ENCODE assay signal across 1 cellular context in the genomic region with DNA sequence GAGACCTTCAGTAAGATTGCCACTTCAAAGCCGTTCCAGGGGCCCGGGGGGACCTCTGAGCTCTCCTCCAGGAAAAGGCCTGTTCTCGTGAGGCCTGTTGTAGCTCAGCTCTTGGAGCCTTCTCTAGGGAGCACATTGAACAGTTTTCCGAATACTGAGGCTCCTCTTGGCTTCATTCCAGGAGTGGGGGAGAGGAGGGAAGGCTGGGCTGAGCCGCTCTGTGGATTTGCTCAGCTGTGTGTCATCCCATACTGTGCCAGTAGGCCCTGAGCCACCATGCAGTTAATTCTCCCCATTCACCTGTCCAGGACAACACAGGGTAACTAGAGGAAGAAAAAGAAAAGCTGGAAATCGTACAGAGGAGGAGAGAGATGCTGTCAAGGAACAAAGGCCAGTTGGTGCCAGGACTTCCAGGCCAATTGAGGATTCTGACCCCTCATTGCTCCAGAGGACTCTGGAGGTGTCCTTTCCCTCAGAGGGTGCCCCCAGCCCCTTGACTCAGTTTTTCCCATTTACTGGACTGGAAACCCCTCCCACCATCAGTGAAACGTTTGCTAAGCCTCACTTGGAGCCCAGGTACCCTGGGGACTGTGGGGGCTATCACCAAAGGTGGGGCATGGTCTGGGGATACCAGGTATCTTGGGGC.
TF ChIP-seq lines count a peak whose summit lies in the region.

No MANE protein-coding gene starts in this region.

TF ChIP-seq in HepG2, 621 proteins besides CTCF, POLR2A, EP300 and RAD21 (continued from another document):
- TF ChIP-seq KAT2B (IDR thresholded peaks at IDR 0.05; ENCODE audit: borderline replicate concordance, low read depth, low read length): no peak
- TF ChIP-seq ZNF790 (CRISPR knock-in tag; IDR thresholded peaks at IDR 0.05; ENCODE audit: borderline replicate concordance): no peak
- TF ChIP-seq NKX3-1 (CRISPR knock-in tag; IDR thresholded peaks at IDR 0.05): no peak
- TF ChIP-seq, protein P1, sequence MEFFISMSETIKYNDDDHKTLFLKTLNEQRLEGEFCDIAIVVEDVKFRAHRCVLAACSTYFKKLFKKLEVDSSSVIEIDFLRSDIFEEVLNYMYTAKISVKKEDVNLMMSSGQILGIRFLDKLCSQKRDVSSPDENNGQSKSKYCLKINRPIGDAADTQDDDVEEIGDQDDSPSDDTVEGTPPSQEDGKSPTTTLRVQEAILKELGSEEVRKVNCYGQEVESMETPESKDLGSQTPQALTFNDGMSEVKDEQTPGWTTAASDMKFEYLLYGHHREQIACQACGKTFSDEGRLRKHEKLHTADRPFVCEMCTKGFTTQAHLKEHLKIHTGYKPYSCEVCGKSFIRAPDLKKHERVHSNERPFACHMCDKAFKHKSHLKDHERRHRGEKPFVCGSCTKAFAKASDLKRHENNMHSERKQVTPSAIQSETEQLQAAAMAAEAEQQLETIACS (CRISPR knock-in tag; IDR thresholded peaks at IDR 0.05): no peak
- no peak for TF ChIP-seq SNAI1 (CRISPR knock-in tag; IDR thresholded peaks at IDR 0.05; ENCODE audit: borderline replicate concordance)
- TF ChIP-seq ATF7-NPFF (CRISPR knock-in tag; IDR thresholded peaks at IDR 0.05; ENCODE audit: low read depth): no peak
- no peak for TF ChIP-seq NR2C2 (CRISPR knock-in tag; IDR thresholded peaks at IDR 0.05; ENCODE audit: borderline replicate concordance)
- no peak for TF ChIP-seq DNMT3B (CRISPR knock-in tag; conservative IDR thresholded peaks at IDR 0.05)
- 0 out of 2 replicates have a peak, but pooled peaks have one; percentile 33 for TF ChIP-seq RCOR2 (CRISPR knock-in tag; IDR thresholded peaks at IDR 0.05)
- TF ChIP-seq KDM5B (CRISPR knock-in tag; IDR thresholded peaks at IDR 0.05; ENCODE audit: borderline replicate concordance): no peak
- TF ChIP-seq ZMYM4 (CRISPR knock-in tag; IDR thresholded peaks at IDR 0.05): no peak
- no peak for TF ChIP-seq ZNF589 (CRISPR knock-in tag; conservative IDR thresholded peaks at IDR 0.05)
- TF ChIP-seq HIVEP1 (CRISPR knock-in tag; IDR thresholded peaks at IDR 0.05): no peak
- TF ChIP-seq GATAD2A (CRISPR knock-in tag; IDR thresholded peaks at IDR 0.05): 0 out of 2 replicates have a peak, but pooled peaks have one; percentile 3
- TF ChIP-seq DPF2 (CRISPR knock-in tag; IDR thresholded peaks at IDR 0.05; ENCODE audit: borderline replicate concordance, low read depth): no peak
- TF ChIP-seq ZNF670 (CRISPR knock-in tag; IDR thresholded peaks at IDR 0.05; ENCODE audit: borderline replicate concordance): no peak
- TF ChIP-seq ZNF644 (CRISPR knock-in tag; IDR thresholded peaks at IDR 0.05; ENCODE audit: low read depth): no peak
- no peak for TF ChIP-seq MYC (CRISPR knock-in tag; IDR thresholded peaks at IDR 0.05; ENCODE audit: borderline replicate concordance)
- no peak for TF ChIP-seq JARID2 (CRISPR knock-in tag; IDR thresholded peaks at IDR 0.05; ENCODE audit: insufficient replicate concordance)
- 0 out of 2 replicates have a peak, but pooled peaks have one; percentile 15 for TF ChIP-seq POGZ (CRISPR knock-in tag; IDR thresholded peaks at IDR 0.05)
- peak; percentile 69 for TF ChIP-seq ZNF605 (CRISPR knock-in tag; IDR thresholded peaks at IDR 0.05)
- TF ChIP-seq, protein P2, sequence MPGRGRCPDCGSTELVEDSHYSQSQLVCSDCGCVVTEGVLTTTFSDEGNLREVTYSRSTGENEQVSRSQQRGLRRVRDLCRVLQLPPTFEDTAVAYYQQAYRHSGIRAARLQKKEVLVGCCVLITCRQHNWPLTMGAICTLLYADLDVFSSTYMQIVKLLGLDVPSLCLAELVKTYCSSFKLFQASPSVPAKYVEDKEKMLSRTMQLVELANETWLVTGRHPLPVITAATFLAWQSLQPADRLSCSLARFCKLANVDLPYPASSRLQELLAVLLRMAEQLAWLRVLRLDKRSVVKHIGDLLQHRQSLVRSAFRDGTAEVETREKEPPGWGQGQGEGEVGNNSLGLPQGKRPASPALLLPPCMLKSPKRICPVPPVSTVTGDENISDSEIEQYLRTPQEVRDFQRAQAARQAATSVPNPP (CRISPR knock-in tag; IDR thresholded peaks at IDR 0.05): no peak
- TF ChIP-seq CAMTA2 (CRISPR knock-in tag; IDR thresholded peaks at IDR 0.05; ENCODE audit: borderline replicate concordance): 0 out of 2 replicates have a peak, but pooled peaks have one; percentile 17
- TF ChIP-seq ZNF83 (CRISPR knock-in tag; IDR thresholded peaks at IDR 0.05; ENCODE audit: borderline replicate concordance): no peak
- 0 out of 2 replicates have a peak, but pooled peaks have one; percentile 18 for TF ChIP-seq NFIB (CRISPR knock-in tag; IDR thresholded peaks at IDR 0.05; ENCODE audit: borderline replicate concordance)
- TF ChIP-seq PITX1 (CRISPR knock-in tag; IDR thresholded peaks at IDR 0.05): no peak
- TF ChIP-seq ETV5 (CRISPR knock-in tag; IDR thresholded peaks at IDR 0.05; ENCODE audit: borderline replicate concordance): no peak
- peak; percentile 57; the same call in 1 of the 2 replicates for TF ChIP-seq ZNF556 (CRISPR knock-in tag; IDR thresholded peaks at IDR 0.05; ENCODE audit: borderline replicate concordance)
- TF ChIP-seq ZSCAN21 (CRISPR knock-in tag; IDR thresholded peaks at IDR 0.05; ENCODE audit: borderline replicate concordance): no peak
- no peak for TF ChIP-seq PHF8 (CRISPR knock-in tag; IDR thresholded peaks at IDR 0.05)
- TF ChIP-seq SRSF4 (IDR thresholded peaks at IDR 0.05; ENCODE audit: low read depth, low read length, poor library complexity, severe bottlenecking): no peak
- no peak for TF ChIP-seq ZNF232 (CRISPR knock-in tag; IDR thresholded peaks at IDR 0.05; ENCODE audit: borderline replicate concordance)
- no peak for TF ChIP-seq ELF3 (CRISPR knock-in tag; IDR thresholded peaks at IDR 0.05)
- no peak for TF ChIP-seq NCOA5 (CRISPR knock-in tag; IDR thresholded peaks at IDR 0.05)
- TF ChIP-seq NFE2L2 (IDR thresholded peaks at IDR 0.05; ENCODE audit: low read length): no peak
- no peak for TF ChIP-seq SMARCC2 (IDR thresholded peaks at IDR 0.05)
- TF ChIP-seq, protein P3, sequence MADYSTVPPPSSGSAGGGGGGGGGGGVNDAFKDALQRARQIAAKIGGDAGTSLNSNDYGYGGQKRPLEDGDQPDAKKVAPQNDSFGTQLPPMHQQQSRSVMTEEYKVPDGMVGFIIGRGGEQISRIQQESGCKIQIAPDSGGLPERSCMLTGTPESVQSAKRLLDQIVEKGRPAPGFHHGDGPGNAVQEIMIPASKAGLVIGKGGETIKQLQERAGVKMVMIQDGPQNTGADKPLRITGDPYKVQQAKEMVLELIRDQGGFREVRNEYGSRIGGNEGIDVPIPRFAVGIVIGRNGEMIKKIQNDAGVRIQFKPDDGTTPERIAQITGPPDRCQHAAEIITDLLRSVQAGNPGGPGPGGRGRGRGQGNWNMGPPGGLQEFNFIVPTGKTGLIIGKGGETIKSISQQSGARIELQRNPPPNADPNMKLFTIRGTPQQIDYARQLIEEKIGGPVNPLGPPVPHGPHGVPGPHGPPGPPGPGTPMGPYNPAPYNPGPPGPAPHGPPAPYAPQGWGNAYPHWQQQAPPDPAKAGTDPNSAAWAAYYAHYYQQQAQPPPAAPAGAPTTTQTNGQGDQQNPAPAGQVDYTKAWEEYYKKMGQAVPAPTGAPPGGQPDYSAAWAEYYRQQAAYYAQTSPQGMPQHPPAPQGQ (CRISPR knock-in tag; IDR thresholded peaks at IDR 0.05; ENCODE audit: borderline replicate concordance): no peak
- TF ChIP-seq, protein P4, sequence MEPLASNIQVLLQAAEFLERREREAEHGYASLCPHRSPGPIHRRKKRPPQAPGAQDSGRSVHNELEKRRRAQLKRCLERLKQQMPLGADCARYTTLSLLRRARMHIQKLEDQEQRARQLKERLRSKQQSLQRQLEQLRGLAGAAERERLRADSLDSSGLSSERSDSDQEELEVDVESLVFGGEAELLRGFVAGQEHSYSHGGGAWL (CRISPR knock-in tag; IDR thresholded peaks at IDR 0.05): no peak
- TF ChIP-seq, protein P5, sequence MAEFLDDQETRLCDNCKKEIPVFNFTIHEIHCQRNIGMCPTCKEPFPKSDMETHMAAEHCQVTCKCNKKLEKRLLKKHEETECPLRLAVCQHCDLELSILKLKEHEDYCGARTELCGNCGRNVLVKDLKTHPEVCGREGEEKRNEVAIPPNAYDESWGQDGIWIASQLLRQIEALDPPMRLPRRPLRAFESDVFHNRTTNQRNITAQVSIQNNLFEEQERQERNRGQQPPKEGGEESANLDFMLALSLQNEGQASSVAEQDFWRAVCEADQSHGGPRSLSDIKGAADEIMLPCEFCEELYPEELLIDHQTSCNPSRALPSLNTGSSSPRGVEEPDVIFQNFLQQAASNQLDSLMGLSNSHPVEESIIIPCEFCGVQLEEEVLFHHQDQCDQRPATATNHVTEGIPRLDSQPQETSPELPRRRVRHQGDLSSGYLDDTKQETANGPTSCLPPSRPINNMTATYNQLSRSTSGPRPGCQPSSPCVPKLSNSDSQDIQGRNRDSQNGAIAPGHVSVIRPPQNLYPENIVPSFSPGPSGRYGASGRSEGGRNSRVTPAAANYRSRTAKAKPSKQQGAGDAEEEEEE (CRISPR knock-in tag; IDR thresholded peaks at IDR 0.05; ENCODE audit: borderline replicate concordance): no peak
- TF ChIP-seq GATA4 (IDR thresholded peaks at IDR 0.05; ENCODE audit: borderline replicate concordance, low read depth): no peak
- TF ChIP-seq ZNF619 (CRISPR knock-in tag; IDR thresholded peaks at IDR 0.05): no peak
- no peak for TF ChIP-seq FOXO1 (CRISPR knock-in tag; IDR thresholded peaks at IDR 0.05)
- peak; percentile 48 for TF ChIP-seq ZNF768 (CRISPR knock-in tag; IDR thresholded peaks at IDR 0.05)
- no peak for TF ChIP-seq FLYWCH1 (CRISPR knock-in tag; IDR thresholded peaks at IDR 0.05)
- TF ChIP-seq ZKSCAN8 (CRISPR knock-in tag; IDR thresholded peaks at IDR 0.05; ENCODE audit: borderline replicate concordance): no peak
- TF ChIP-seq KLF12 (CRISPR knock-in tag; IDR thresholded peaks at IDR 0.05; ENCODE audit: borderline replicate concordance): no peak
- TF ChIP-seq ZNF253 (CRISPR knock-in tag; IDR thresholded peaks at IDR 0.05; ENCODE audit: borderline replicate concordance): no peak
- no peak for TF ChIP-seq NFRKB (IDR thresholded peaks at IDR 0.05)
- TF ChIP-seq HNRNPL (IDR thresholded peaks at IDR 0.05; ENCODE audit: low read depth, low read length): no peak
- no peak for TF ChIP-seq DMAP1 (CRISPR knock-in tag; IDR thresholded peaks at IDR 0.05)
- no peak for TF ChIP-seq RXRA (CRISPR knock-in tag; IDR thresholded peaks at IDR 0.05)
- TF ChIP-seq ZFY (CRISPR knock-in tag; IDR thresholded peaks at IDR 0.05): peak; percentile 35; the same call in 1 of the 2 replicates
- TF ChIP-seq, protein P6, sequence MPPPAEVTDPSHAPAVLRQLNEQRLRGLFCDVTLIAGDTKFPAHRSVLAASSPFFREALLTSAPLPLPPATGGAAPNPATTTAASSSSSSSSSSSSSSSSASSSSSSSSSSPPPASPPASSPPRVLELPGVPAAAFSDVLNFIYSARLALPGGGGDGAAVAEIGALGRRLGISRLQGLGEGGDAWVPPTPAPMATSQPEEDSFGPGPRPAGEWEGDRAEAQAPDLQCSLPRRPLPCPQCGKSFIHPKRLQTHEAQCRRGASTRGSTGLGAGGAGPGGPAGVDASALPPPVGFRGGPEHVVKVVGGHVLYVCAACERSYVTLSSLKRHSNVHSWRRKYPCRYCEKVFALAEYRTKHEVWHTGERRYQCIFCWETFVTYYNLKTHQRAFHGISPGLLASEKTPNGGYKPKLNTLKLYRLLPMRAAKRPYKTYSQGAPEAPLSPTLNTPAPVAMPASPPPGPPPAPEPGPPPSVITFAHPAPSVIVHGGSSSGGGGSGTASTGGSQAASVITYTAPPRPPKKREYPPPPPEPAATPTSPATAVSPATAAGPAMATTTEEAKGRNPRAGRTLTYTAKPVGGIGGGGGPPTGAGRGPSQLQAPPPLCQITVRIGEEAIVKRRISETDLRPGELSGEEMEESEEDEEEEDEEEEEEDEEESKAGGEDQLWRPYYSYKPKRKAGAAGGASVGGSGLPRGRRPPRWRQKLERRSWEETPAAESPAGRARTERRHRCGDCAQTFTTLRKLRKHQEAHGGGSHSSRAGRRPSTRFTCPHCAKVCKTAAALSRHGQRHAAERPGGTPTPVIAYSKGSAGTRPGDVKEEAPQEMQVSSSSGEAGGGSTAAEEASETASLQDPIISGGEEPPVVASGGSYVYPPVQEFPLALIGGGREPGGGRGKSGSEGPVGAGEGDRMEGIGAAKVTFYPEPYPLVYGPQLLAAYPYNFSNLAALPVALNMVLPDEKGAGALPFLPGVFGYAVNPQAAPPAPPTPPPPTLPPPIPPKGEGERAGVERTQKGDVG (CRISPR knock-in tag; IDR thresholded peaks at IDR 0.05; ENCODE audit: borderline replicate concordance): peak; percentile 58; the same call in 1 of the 2 replicates
- no peak for TF ChIP-seq ZNF841 (CRISPR knock-in tag; IDR thresholded peaks at IDR 0.05; ENCODE audit: borderline replicate concordance)
- TF ChIP-seq MZF1 (CRISPR knock-in tag; IDR thresholded peaks at IDR 0.05; ENCODE audit: borderline replicate concordance): no peak
- TF ChIP-seq, protein P7, sequence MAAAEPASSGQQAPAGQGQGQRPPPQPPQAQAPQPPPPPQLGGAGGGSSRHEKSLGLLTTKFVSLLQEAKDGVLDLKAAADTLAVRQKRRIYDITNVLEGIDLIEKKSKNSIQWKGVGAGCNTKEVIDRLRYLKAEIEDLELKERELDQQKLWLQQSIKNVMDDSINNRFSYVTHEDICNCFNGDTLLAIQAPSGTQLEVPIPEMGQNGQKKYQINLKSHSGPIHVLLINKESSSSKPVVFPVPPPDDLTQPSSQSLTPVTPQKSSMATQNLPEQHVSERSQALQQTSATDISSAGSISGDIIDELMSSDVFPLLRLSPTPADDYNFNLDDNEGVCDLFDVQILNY (CRISPR knock-in tag; conservative IDR thresholded peaks at IDR 0.05): no peak
- no peak for TF ChIP-seq PPARG (CRISPR knock-in tag; conservative IDR thresholded peaks at IDR 0.05)
- TF ChIP-seq, protein P8, sequence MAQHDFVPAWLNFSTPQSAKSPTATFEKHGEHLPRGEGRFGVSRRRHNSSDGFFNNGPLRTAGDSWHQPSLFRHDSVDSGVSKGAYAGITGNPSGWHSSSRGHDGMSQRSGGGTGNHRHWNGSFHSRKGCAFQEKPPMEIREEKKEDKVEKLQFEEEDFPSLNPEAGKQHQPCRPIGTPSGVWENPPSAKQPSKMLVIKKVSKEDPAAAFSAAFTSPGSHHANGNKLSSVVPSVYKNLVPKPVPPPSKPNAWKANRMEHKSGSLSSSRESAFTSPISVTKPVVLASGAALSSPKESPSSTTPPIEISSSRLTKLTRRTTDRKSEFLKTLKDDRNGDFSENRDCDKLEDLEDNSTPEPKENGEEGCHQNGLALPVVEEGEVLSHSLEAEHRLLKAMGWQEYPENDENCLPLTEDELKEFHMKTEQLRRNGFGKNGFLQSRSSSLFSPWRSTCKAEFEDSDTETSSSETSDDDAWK (CRISPR knock-in tag; IDR thresholded peaks at IDR 0.05): no peak
- TF ChIP-seq SMC3 (IDR thresholded peaks at IDR 0.05; ENCODE audit: low read length): no peak
- TF ChIP-seq ZNF138 (CRISPR knock-in tag; IDR thresholded peaks at IDR 0.05; ENCODE audit: low read depth): no peak
- TF ChIP-seq SALL1 (CRISPR knock-in tag; IDR thresholded peaks at IDR 0.05): 0 out of 2 replicates have a peak, but pooled peaks have one; percentile 25
- no peak for TF ChIP-seq MAZ (IDR thresholded peaks at IDR 0.05; ENCODE audit: borderline replicate concordance, low read depth, low read length)
- TF ChIP-seq MAZ (CRISPR knock-in tag; IDR thresholded peaks at IDR 0.05; ENCODE audit: low read depth): no peak
- TF ChIP-seq ZBTB42 (CRISPR knock-in tag; IDR thresholded peaks at IDR 0.05): no peak
- 0 out of 2 replicates have a peak, but pooled peaks have one; percentile 9 for TF ChIP-seq ZNF501 (CRISPR knock-in tag; IDR thresholded peaks at IDR 0.05)
